9 cellular contexts compared by ENCODE assay signal in the genomic region with DNA sequence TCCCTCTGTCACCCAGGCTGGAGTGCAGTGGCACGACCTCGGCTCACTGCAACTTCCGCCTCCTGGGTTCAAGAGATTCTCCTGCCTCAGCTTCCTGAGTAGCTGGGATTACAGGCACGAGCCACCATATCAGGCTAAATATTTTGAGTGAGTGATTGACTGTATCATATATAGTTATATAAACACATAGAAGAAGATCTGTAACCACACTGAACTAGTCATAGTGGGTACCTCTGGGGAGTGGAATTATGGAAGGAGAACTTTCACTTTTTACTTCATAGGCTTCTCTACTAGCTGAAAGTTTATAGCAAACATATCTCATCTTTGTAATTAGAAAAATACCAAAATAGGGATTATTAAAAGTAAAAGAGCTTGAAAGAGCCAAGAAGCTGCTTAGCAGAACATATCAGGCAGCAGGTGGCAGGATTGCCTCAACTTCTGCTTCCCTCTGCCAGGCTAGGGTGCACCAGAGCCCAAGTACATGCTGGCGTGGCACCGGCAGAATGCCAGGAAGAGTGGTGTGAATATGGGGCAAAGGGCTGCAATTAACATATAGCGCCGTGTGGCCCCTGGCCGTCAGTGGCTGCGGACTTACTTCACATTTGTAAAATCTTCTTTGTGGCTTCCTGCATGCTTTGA. TPM values are rescaled to one million over a fixed set of nuclear protein-coding genes. Genes with fewer than 3 reads are reported as not detected.
DNase-seq lines count a peak whose midpoint lies in the region; ATAC-seq and TF ChIP-seq lines count a peak whose summit lies in the region.
"Had no signal": no experiment of that assay in that cellular context is flagged by ENCODE, and none has a peak within 500 bp of the region (broad histone marks: within the 10 kb centered on the region; RNA-seq: fewer than 3 reads in every experiment).

No MANE protein-coding gene starts in this region.

- H4K20me1 ChIP-seq in OCI-LY3 (ENCODE audit: insufficient read depth, low read length) (no peaks in the 10 kb centered on the region), hepatocyte (ENCODE audit: insufficient read depth, poor library complexity, severe bottlenecking) (no peaks in the 10 kb centered on the region)

- peak overlapping the region; percentile 74 for H3K27ac Mint-ChIP-seq in activated naive CD4-positive, alpha-beta T cell treated with anti-CD3 and anti-CD28 coated beads, Interleukin-2, amount 10 ng/mL, durations not matched to agents 7 days and 5 days
- H3K27ac Mint-ChIP-seq in stimulated activated effector memory CD8-positive, alpha-beta T cell treated with anti-CD3 and anti-CD28 coated beads, Interleukin-12 subunit alpha, Interleukin-12 subunit beta, amount 100 ng/mL, for 72 hours: no peak overlapping the region

- H3K4me3 Mint-ChIP-seq in activated naive CD4-positive, alpha-beta T cell treated with anti-CD3 and anti-CD28 coated beads, Interleukin-2, amount 10 ng/mL, durations not matched to agents 7 days and 5 days: peak overlapping the region; percentile 22
- peak overlapping the region; percentile 14 for H3K4me3 Mint-ChIP-seq in stimulated activated effector memory CD8-positive, alpha-beta T cell treated with anti-CD3 and anti-CD28 coated beads, Interleukin-12 subunit alpha, Interleukin-12 subunit beta, amount 100 ng/mL, for 72 hours

- peak overlapping the region; percentile 84 for H3K4me2 ChIP-seq in OCI-LY3 (ENCODE audit: low read length)
- H3K4me2 ChIP-seq in hepatocyte: no peak overlapping the region

- CTCF ChIA-PET in activated naive CD4-positive, alpha-beta T cell treated with anti-CD3 and anti-CD28 coated beads, Interleukin-2, amount 10 ng/mL, durations not matched to agents 7 days and 5 days (lab: Charles Lee): interaction anchor here (0.7 to 4.3 kb wide), 16 partner anchors 9 to 317 kb away, joined by 3 to 43 read pairs (median 4); no protein-coding TSS in a partner anchor

- peak; percentile 39 for DNase-seq in stimulated activated CD4-positive, alpha-beta T cell treated with anti-CD3 and anti-CD28 coated beads, Interleukin-12 subunit alpha, Interleukin-12 subunit beta, amount 100 ng/mL, for 4 hours
- DNase-seq in stimulated activated CD4-positive, alpha-beta T cell treated with anti-CD3 and anti-CD28 coated beads, Interleukin-2, amount 100 ng/mL, for 48 hours: no peak
- DNase-seq in activated naive CD4-positive, alpha-beta T cell treated with anti-CD3 and anti-CD28 coated beads, Interleukin-2, amount 10 ng/mL, durations not matched to agents 7 days and 5 days: peak; percentile 76
- DNase-seq in hepatocyte (ENCODE audit: low spot score) (no peak), A172 (ENCODE audit: low spot score) (no peak), cerebellar nuclear complex (lab: John Stamatoyannopoulos, UW) (no peak)
- no peak for DNase-seq in stimulated activated effector memory CD8-positive, alpha-beta T cell treated with anti-CD3 and anti-CD28 coated beads, Interleukin-12 subunit alpha, Interleukin-12 subunit beta, amount 100 ng/mL, for 72 hours (ENCODE audit: low spot score in 2 of 2)

- H3K4me3 ChIP-seq in OCI-LY3 (ENCODE audit: low read length) (peak overlapping the region; percentile 69), hepatocyte (no peak overlapping the region)
- H3K4me3 ChIP-seq: breast epithelium had no signal

- peaks cover 10% of the 10 kb centered on the region for H3K36me3 Mint-ChIP-seq in activated naive CD4-positive, alpha-beta T cell treated with anti-CD3 and anti-CD28 coated beads, Interleukin-2, amount 10 ng/mL, durations not matched to agents 7 days and 5 days
- no peaks in the 10 kb centered on the region for H3K36me3 Mint-ChIP-seq in stimulated activated effector memory CD8-positive, alpha-beta T cell treated with anti-CD3 and anti-CD28 coated beads, Interleukin-12 subunit alpha, Interleukin-12 subunit beta, amount 100 ng/mL, for 72 hours

- no peaks in the 10 kb centered on the region for H3K27me3 ChIP-seq in OCI-LY3 (ENCODE audit: low read depth, low read length)
- H3K27me3 ChIP-seq in hepatocyte: no peaks in the 10 kb centered on the region

- H3K9me3 ChIP-seq in OCI-LY3 (ENCODE audit: insufficient read depth, low read length) (no peaks in the 10 kb centered on the region), hepatocyte (ENCODE audit: low read depth) (no peaks in the 10 kb centered on the region)
- H3K9me3 ChIP-seq: breast epithelium had no signal

- H2AFZ ChIP-seq in OCI-LY3 (ENCODE audit: low read depth, low read length): peak overlapping the region; percentile 95
- H2AFZ ChIP-seq in hepatocyte: no peak overlapping the region

- H3K36me3 ChIP-seq in OCI-LY3 (replicated peaks; ENCODE audit: low read depth, low read length) (no peaks in the 10 kb centered on the region), hepatocyte (replicated peaks; ENCODE audit: insufficient read depth, low read depth) (no peaks in the 10 kb centered on the region)
- H3K36me3 ChIP-seq: breast epithelium had no signal

- H3K27ac ChIP-seq in OCI-LY3 (ENCODE audit: low read length): no peak overlapping the region
- H3K27ac ChIP-seq in hepatocyte: no peak overlapping the region
- H3K27ac ChIP-seq: breast epithelium had no signal

- H3K4me1 ChIP-seq in OCI-LY3 (ENCODE audit: low read length) (peaks cover 5% of the 10 kb centered on the region), hepatocyte (ENCODE audit: insufficient read depth) (no peaks in the 10 kb centered on the region)
- H3K4me1 ChIP-seq: breast epithelium had no signal

- 71% methylated on average over 10 of the region's 10 CpGs for WGBS in hepatocyte (ENCODE audit: low lambda C conversion rate, missing lambda C conversion rate)

- no peaks in the 10 kb centered on the region for H3K79me2 ChIP-seq in OCI-LY3 (ENCODE audit: low read length)
- no peaks in the 10 kb centered on the region for H3K79me2 ChIP-seq in hepatocyte

- no peaks in the 10 kb centered on the region for H3K27me3 Mint-ChIP-seq in activated naive CD4-positive, alpha-beta T cell treated with anti-CD3 and anti-CD28 coated beads, Interleukin-2, amount 10 ng/mL, durations not matched to agents 7 days and 5 days

- TF ChIP-seq CTCF in OCI-LY3 (IDR thresholded peaks at IDR 0.05; ENCODE audit: low read depth, low read length) (peak; percentile 70), hepatocyte (IDR thresholded peaks at IDR 0.05; ENCODE audit: poor library complexity) (peak; percentile 25)

- peaks cover 7% of the 10 kb centered on the region for H3K9me3 Mint-ChIP-seq in activated naive CD4-positive, alpha-beta T cell treated with anti-CD3 and anti-CD28 coated beads, Interleukin-2, amount 10 ng/mL, durations not matched to agents 7 days and 5 days
- no peaks in the 10 kb centered on the region for H3K9me3 Mint-ChIP-seq in stimulated activated effector memory CD8-positive, alpha-beta T cell treated with anti-CD3 and anti-CD28 coated beads, Interleukin-12 subunit alpha, Interleukin-12 subunit beta, amount 100 ng/mL, for 72 hours

- H3K9ac ChIP-seq in OCI-LY3 (ENCODE audit: low read length): peak overlapping the region; percentile 53; the same call in 1 of the 2 replicates

- no peaks in the 10 kb centered on the region for H3K9me2 ChIP-seq in hepatocyte (replicated peaks; ENCODE audit: insufficient read depth)

- ATAC-seq in stimulated activated effector memory CD8-positive, alpha-beta T cell treated with anti-CD3 and anti-CD28 coated beads, Interleukin-12 subunit alpha, Interleukin-12 subunit beta, amount 100 ng/mL, for 72 hours: peak; percentile 84

- H3K4me1 Mint-ChIP-seq in activated naive CD4-positive, alpha-beta T cell treated with anti-CD3 and anti-CD28 coated beads, Interleukin-2, amount 10 ng/mL, durations not matched to agents 7 days and 5 days: peaks cover 47% of the 10 kb centered on the region
- peaks cover 26% of the 10 kb centered on the region for H3K4me1 Mint-ChIP-seq in stimulated activated effector memory CD8-positive, alpha-beta T cell treated with anti-CD3 and anti-CD28 coated beads, Interleukin-12 subunit alpha, Interleukin-12 subunit beta, amount 100 ng/mL, for 72 hours

RNA-seq across cellular contexts. Expression of a gene that starts 39.5 kb away (rescaled TPM):
- not detected in 2 replicates for total RNA-seq in hepatocyte
- polyA plus RNA-seq in hepatocyte: not detected in 2 replicates
- total RNA-seq in A172 (2014; rRNA removed; shearing (Covaris generic)): not detected in 2 replicates

Comparison
In these comparisons a context has a peak if more than half of its experiments do, and no peak if none do; other contexts are left out.
1. DNase-seq: peak in stimulated activated CD4-positive, alpha-beta T cell treated with anti-CD3 and anti-CD28 coated beads, Interleukin-12 subunit alpha, Interleukin-12 subunit beta, amount 100 ng/mL, for 4 hours (single experiment) and activated naive CD4-positive, alpha-beta T cell treated with anti-CD3 and anti-CD28 coated beads, Interleukin-2, amount 10 ng/mL, durations not matched to agents 7 days and 5 days (single experiment); none in stimulated activated CD4-positive, alpha-beta T cell treated with anti-CD3 and anti-CD28 coated beads, Interleukin-2, amount 100 ng/mL, for 48 hours (0 of 2), hepatocyte (single experiment), stimulated activated effector memory CD8-positive, alpha-beta T cell treated with anti-CD3 and anti-CD28 coated beads, Interleukin-12 subunit alpha, Interleukin-12 subunit beta, amount 100 ng/mL, for 72 hours (0 of 2), A172 (single experiment) and cerebellar nuclear complex (0 of 2).